8 cellular contexts compared by ENCODE assay signal in genomic region chr4:122826596-122827257, GRCh38. TPM values are rescaled to one million over a fixed set of nuclear protein-coding genes. Genes with fewer than 3 reads are reported as not detected.
DNase-seq lines count a peak whose midpoint lies in the region; ATAC-seq and TF ChIP-seq lines count a peak whose summit lies in the region.

Gene FGF2 (plus strand): TSS chr4:122826831. CDS start chr4:122827175, 344 bp downstream.

- H3K4me3 Mint-ChIP-seq in activated T-helper 1 cell treated with anti-CD3 and anti-CD28 coated beads, Interleukin-12 subunit alpha, Interleukin-12 subunit beta, Interleukin-2, Interleukin-4 antibody, amounts not matched to agents 30 ng/mL and 10 ng/mL and 1 ng/mL, durations not matched to agents 14 hours and 24 hours and 36 hours = peak within 1 kb of the TSS; percentile 78
- peak within 1 kb of the TSS; percentile 70 to 86 (median 78) for H3K4me3 Mint-ChIP-seq in naive thymus-derived CD8-positive, alpha-beta T cell

- peak; percentile 16 for ATAC-seq in GM21576 (IDR thresholded peaks at IDR 0.05; ENCODE audit: unreplicated experiment)
- ATAC-seq in IMR-90 (ENCODE audit: low read depth) = peak; percentile 84
- peak; percentile 8 to 35 for ATAC-seq in naive thymus-derived CD8-positive, alpha-beta T cell

- peaks cover 23% of the 10 kb centered on the region for H4K20me1 ChIP-seq in IMR-90 (ENCODE audit: insufficient read depth, low read length)

- peak within 1 kb of the TSS; percentile 64 for H3K27ac Mint-ChIP-seq in activated T-helper 1 cell treated with anti-CD3 and anti-CD28 coated beads, Interleukin-12 subunit alpha, Interleukin-12 subunit beta, Interleukin-2, Interleukin-4 antibody, amounts not matched to agents 30 ng/mL and 10 ng/mL and 1 ng/mL, durations not matched to agents 14 hours and 24 hours and 36 hours
- H3K27ac Mint-ChIP-seq in naive thymus-derived CD8-positive, alpha-beta T cell = no peak within 1 kb of the TSS

- H4K91ac ChIP-seq in IMR-90 (ENCODE audit: insufficient read depth, low read depth, low read length) = peak within 1 kb of the TSS; percentile 88

- peak within 1 kb of the TSS; percentile 97 for H3K18ac ChIP-seq in IMR-90 (ENCODE audit: low read depth, low read length)

- H3K9me3 ChIP-seq in IMR-90 (ENCODE audit: control insufficient read depth, insufficient read depth, low read length) = no peaks in the 10 kb centered on the region
- no peaks in the 10 kb centered on the region for H3K9me3 ChIP-seq in vagina

- H3K4me3 ChIP-seq in IMR-90 (ENCODE audit: insufficient read depth, low read depth, low read length) = peak within 1 kb of the TSS; percentile 99
- peak within 1 kb of the TSS; percentile 88 for H3K4me3 ChIP-seq in fibroblast of the aortic adventitia (ENCODE audit: low read depth, low read length)
- H3K4me3 ChIP-seq in vagina = peak within 1 kb of the TSS; percentile 55 to 86

- CTCF ChIA-PET in IMR-90 (lab: Yijun Ruan, JAX) = interaction anchor here (1.9 kb wide), 1 partner anchor 61 kb away, joined by 7 read pairs; no protein-coding TSS in a partner anchor

- H3K79me1 ChIP-seq in IMR-90 (ENCODE audit: low read depth in 1 of 2, low read length in 2 of 2) = peaks cover 0 to 36% of the 10 kb centered on the region in 2 experiments; a peak in 2 of 4 replicates

- H3K4ac ChIP-seq in IMR-90 (ENCODE audit: low read depth, low read length) = peak within 1 kb of the TSS; percentile 89

- H2AK9ac ChIP-seq in IMR-90 (replicated peaks; ENCODE audit: low read depth, low read length, poor library complexity) = peak within 1 kb of the TSS; percentile 90

- POLR2A ChIA-PET in IMR-90 (lab: Charles Lee; ENCODE audit: unreplicated experiment) = no interaction called here
- POLR2A ChIA-PET in naive thymus-derived CD8-positive, alpha-beta T cell (lab: Charles Lee) = no interaction called here

- H3K36me3 Mint-ChIP-seq in activated T-helper 1 cell treated with anti-CD3 and anti-CD28 coated beads, Interleukin-12 subunit alpha, Interleukin-12 subunit beta, Interleukin-2, Interleukin-4 antibody, amounts not matched to agents 30 ng/mL and 10 ng/mL and 1 ng/mL, durations not matched to agents 14 hours and 24 hours and 36 hours (ENCODE audit: low read depth) = no peaks in the 10 kb centered on the region
- peaks cover 0 to 26% (median 2%) of the 10 kb centered on the region in 3 donors for H3K36me3 Mint-ChIP-seq in naive thymus-derived CD8-positive, alpha-beta T cell

- 0% methylated on average over 9 of the region's 93 CpGs; no CpG with 5 or more reads in 1 of the 2 experiments for WGBS in IMR-90 (ENCODE audit: extremely low coverage in 2 of 2, insufficient read length in 1 of 2), 2 experiments

- H2BK20ac ChIP-seq in IMR-90 (ENCODE audit: low read depth, low read length) = peak within 1 kb of the TSS; percentile 75

- no peaks in the 10 kb centered on the region for H3K27me3 ChIP-seq in IMR-90 (ENCODE audit: control insufficient read depth, insufficient read depth, low read length)
- H3K27me3 ChIP-seq in vagina = no peaks in the 10 kb centered on the region

- dilution Hi-C loops in IMR-90 (cut with HindIII; ENCODE audit: low sequenced_read_pairs, unreplicated experiment) = no loop called here

- no peak for TF ChIP-seq RAD21 in IMR-90 (IDR thresholded peaks at IDR 0.05; ENCODE audit: low read length)

- H3K27me3 Mint-ChIP-seq in activated T-helper 1 cell treated with anti-CD3 and anti-CD28 coated beads, Interleukin-12 subunit alpha, Interleukin-12 subunit beta, Interleukin-2, Interleukin-4 antibody, amounts not matched to agents 30 ng/mL and 10 ng/mL and 1 ng/mL, durations not matched to agents 14 hours and 24 hours and 36 hours (ENCODE audit: insufficient read depth) = peaks cover 37% of the 10 kb centered on the region
- H3K27me3 Mint-ChIP-seq in naive thymus-derived CD8-positive, alpha-beta T cell = peaks cover 53 to 89% (median 66%) of the 10 kb centered on the region in 5 donors

- no peaks in the 10 kb centered on the region for H3K9me3 Mint-ChIP-seq in activated T-helper 1 cell treated with anti-CD3 and anti-CD28 coated beads, Interleukin-12 subunit alpha, Interleukin-12 subunit beta, Interleukin-2, Interleukin-4 antibody, amounts not matched to agents 30 ng/mL and 10 ng/mL and 1 ng/mL, durations not matched to agents 14 hours and 24 hours and 36 hours
- peaks cover 0 to 11% (median 2%) of the 10 kb centered on the region in 9 donors for H3K9me3 Mint-ChIP-seq in naive thymus-derived CD8-positive, alpha-beta T cell

- peak within 1 kb of the TSS; percentile 81 for H2AK5ac ChIP-seq in IMR-90 (ENCODE audit: low read depth, low read length)

- H2BK15ac ChIP-seq in IMR-90 (ENCODE audit: low read depth, low read length) = peak within 1 kb of the TSS; percentile 83

- H4K8ac ChIP-seq in IMR-90 (ENCODE audit: low read depth in 2 of 2, low read length in 2 of 2) = peak within 1 kb of the TSS; percentile 90 to 92

- H3K27ac ChIP-seq in IMR-90 (ENCODE audit: insufficient read depth, low read length) (peak within 1 kb of the TSS; percentile 96), vagina (peak within 1 kb of the TSS; percentile 90)

- peak within 1 kb of the TSS; percentile 96 for H3K14ac ChIP-seq in IMR-90 (replicated peaks; ENCODE audit: low read depth, low read length)

- peak within 1 kb of the TSS; percentile 91 for H2AFZ ChIP-seq in IMR-90 (replicated peaks; ENCODE audit: low read length, poor library complexity)

- H3K9me1 ChIP-seq in IMR-90 (ENCODE audit: insufficient read depth, low read length) = peaks cover 7% of the 10 kb centered on the region; the same call in 1 of the 2 replicates

- H3K23ac ChIP-seq in IMR-90 (ENCODE audit: low read depth, low read length) = peak within 1 kb of the TSS; percentile 95

- peak within 1 kb of the TSS; percentile 96 for H3K9ac ChIP-seq in IMR-90 (ENCODE audit: low read depth, low read length)

- H4K5ac ChIP-seq in IMR-90 (ENCODE audit: low read depth, low read length) = peak within 1 kb of the TSS; percentile 90

- peak within 1 kb of the TSS; percentile 97 for H2BK5ac ChIP-seq in IMR-90 (ENCODE audit: low read depth, low read length, poor library complexity, severe bottlenecking)

- peak; percentile 71 for TF ChIP-seq POLR2A in IMR-90 (IDR thresholded peaks at IDR 0.05; ENCODE audit: low read depth, low read length)
- TF ChIP-seq POLR2A in vagina (IDR thresholded peaks at IDR 0.05) = peak in 1 of 2 donors; percentile 42

- H3K36me3 ChIP-seq in IMR-90 (ENCODE audit: control insufficient read depth, insufficient read depth, low read length) (no peaks in the 10 kb centered on the region), vagina (no peaks in the 10 kb centered on the region)

- H3K4me1 ChIP-seq in IMR-90 (ENCODE audit: control insufficient read depth, insufficient read depth, low read length) (peaks cover 14% of the 10 kb centered on the region), vagina (peaks cover 23% of the 10 kb centered on the region)

- no peak for TF ChIP-seq CTCF in GM10266 (IDR thresholded peaks at IDR 0.05; ENCODE audit: control insufficient read depth, insufficient read depth, low read depth, missing control alignments)
- no peak for TF ChIP-seq CTCF in IMR-90 (conservative IDR thresholded peaks at IDR 0.05; ENCODE audit: low read depth, low read length)
- TF ChIP-seq CTCF in fibroblast of the aortic adventitia (IDR thresholded peaks at IDR 0.05; ENCODE audit: insufficient read depth, low read length) = no peak
- TF ChIP-seq CTCF in vagina (IDR thresholded peaks at IDR 0.05) = no peak

- intact Hi-C loops in IMR-90 (cut with micrococcal nuclease) = loop anchor here (2.0 to 5.0 kb wide), 2 partner anchors 36 to 88 kb away; no protein-coding TSS in a partner anchor
- intact Hi-C loops in activated T-helper 1 cell treated with anti-CD3 and anti-CD28 coated beads, Interleukin-12 subunit alpha, Interleukin-12 subunit beta, Interleukin-2, Interleukin-4 antibody, amounts not matched to agents 30 ng/mL and 10 ng/mL and 1 ng/mL, durations not matched to agents 14 hours and 24 hours and 36 hours (cut with micrococcal nuclease) = loop anchor here (5.0 kb wide), 2 partner anchors 114 to 209 kb away; no protein-coding TSS in a partner anchor
- intact Hi-C loops in vagina (cut with DNase I) = loop anchor here (5.0 kb wide), 1 partner anchor 96 kb away; the partner anchor contains the start of gene NUDT6

- peak within 1 kb of the TSS; percentile 99 for H3K4me2 ChIP-seq in IMR-90 (ENCODE audit: low read depth, low read length)

- BruUV-seq in IMR-90 (replicated peaks; lab: Mats Ljungman, UMichigan) = no TSS peak

- DNase-seq in GM10266 (ENCODE audit: extremely low spot score) = peak; percentile 65
- peak; percentile 60 for DNase-seq in IMR-90
- peak; percentile 17 for DNase-seq in activated T-helper 1 cell treated with anti-CD3 and anti-CD28 coated beads, Interleukin-12 subunit alpha, Interleukin-12 subunit beta, Interleukin-2, Interleukin-4 antibody, amounts not matched to agents 30 ng/mL and 10 ng/mL and 1 ng/mL, durations not matched to agents 14 hours and 24 hours and 36 hours (ENCODE audit: low spot score)
- DNase-seq in fibroblast of the aortic adventitia (ENCODE audit: low read depth) = peak; percentile 77
- peak in 4 of 10 donors; percentile 3 to 11 (median 7) for DNase-seq in naive thymus-derived CD8-positive, alpha-beta T cell
- no peak for DNase-seq in vagina (ENCODE audit: extremely low spot score in 2 of 2)
- DNase-seq in DMS79 (lab: John Stamatoyannopoulos, UW) = no peak

- peak within 1 kb of the TSS; percentile 96 for H3K56ac ChIP-seq in IMR-90 (ENCODE audit: extremely low read depth, insufficient read depth, low read length)

- peaks cover 34% of the 10 kb centered on the region for H3K4me1 Mint-ChIP-seq in activated T-helper 1 cell treated with anti-CD3 and anti-CD28 coated beads, Interleukin-12 subunit alpha, Interleukin-12 subunit beta, Interleukin-2, Interleukin-4 antibody, amounts not matched to agents 30 ng/mL and 10 ng/mL and 1 ng/mL, durations not matched to agents 14 hours and 24 hours and 36 hours (ENCODE audit: low read depth)
- peaks cover 8 to 16% (median 13%) of the 10 kb centered on the region in 4 donors for H3K4me1 Mint-ChIP-seq in naive thymus-derived CD8-positive, alpha-beta T cell

- in situ Hi-C loops in IMR-90 (cut with MboI; ENCODE audit: low sequenced_read_pairs) = no loop called here

- peak within 1 kb of the TSS; percentile 89 for H2BK120ac ChIP-seq in IMR-90 (ENCODE audit: low read depth, low read length)

TF ChIP-seq in IMR-90, 13 proteins besides CTCF, POLR2A, EP300 and RAD21 (continues in another document):
- TF ChIP-seq CHD1 (IDR thresholded peaks at IDR 0.05; ENCODE audit: low read depth, low read length) (no peak), RFX5 (IDR thresholded peaks at IDR 0.05; ENCODE audit: low read depth, low read length) (no peak)

RNA-seq across cellular contexts. Expression of gene FGF2, which starts in this region (rescaled TPM):
- 27.1 and 54.4 TPM in 2 replicates for total RNA-seq in IMR-90 (2012; rRNA removed)
- polyA plus RNA-seq in IMR-90 (2012; rRNA removed) = 12.9 and 14.9 TPM in 2 replicates
- polyA plus RNA-seq in IMR-90 (2012; cell fraction: cytosol; rRNA removed) = 1.9 and 5.8 TPM in 2 replicates
- polyA plus RNA-seq in IMR-90 (2012; cell fraction: nucleus; rRNA removed; ENCODE audit: low replicate concordance) = 6.7 and 13.7 TPM in 2 replicates
- total RNA-seq in activated T-helper 1 cell treated with anti-CD3 and anti-CD28 coated beads, Interleukin-12 subunit alpha, Interleukin-12 subunit beta, Interleukin-2, Interleukin-4 antibody, amounts not matched to agents 30 ng/mL and 10 ng/mL and 1 ng/mL, durations not matched to agents 14 hours and 24 hours and 36 hours = 17.8 and 19.9 TPM in 2 replicates
- 16.3 and 79.5 TPM in 2 replicates for total RNA-seq in fibroblast of the aortic adventitia (ENCODE audit: low replicate concordance)
- not detected for total RNA-seq in naive thymus-derived CD8-positive, alpha-beta T cell
- polyA plus RNA-seq in naive thymus-derived CD8-positive, alpha-beta T cell = not detected
- 12.0 TPM for total RNA-seq in vagina

Comparison
In these comparisons a context has a peak if more than half of its experiments do, and no peak if none do; other contexts are left out.
1. RNA of gene FGF2 (total RNA-seq): 16.3 to 79.5 TPM in fibroblast of the aortic adventitia, 27.1 to 54.4 TPM in IMR-90, 17.8 to 19.9 TPM in activated T-helper 1 cell treated with anti-CD3 and anti-CD28 coated beads, Interleukin-12 subunit alpha, Interleukin-12 subunit beta, Interleukin-2, Interleukin-4 antibody, amounts not matched to agents 30 ng/mL and 10 ng/mL and 1 ng/mL, durations not matched to agents 14 hours and 24 hours and 36 hours and 12.0 TPM in vagina (single experiment); not detected in naive thymus-derived CD8-positive, alpha-beta T cell; every median in the first group is over 10 times any median in the second.
2. Peak in ATAC-seq in naive thymus-derived CD8-positive, alpha-beta T cell; RNA of the gene not detected or under 1 TPM.
3. DNase-seq: peak in GM10266 (single experiment), IMR-90 (single experiment), activated T-helper 1 cell treated with anti-CD3 and anti-CD28 coated beads, Interleukin-12 subunit alpha, Interleukin-12 subunit beta, Interleukin-2, Interleukin-4 antibody, amounts not matched to agents 30 ng/mL and 10 ng/mL and 1 ng/mL, durations not matched to agents 14 hours and 24 hours and 36 hours (single experiment) and fibroblast of the aortic adventitia (single experiment); none in vagina (0 of 2) and DMS79 (single experiment).
4. ATAC-seq: peak in every context shown above with its lines; median percentile 84 in IMR-90; 22 in naive thymus-derived CD8-positive, alpha-beta T cell; 16 in GM21576.
5. Peak in every context shown above with its lines, with median percentiles within 50 percentile points of each other: H3K4me3 ChIP-seq.